ENCODE assay signal across 8 cellular contexts in genomic region chr20:38460040-38460623, GRCh38.
DNase-seq lines count a peak whose midpoint lies in the region; ATAC-seq, FAIRE-seq and TF ChIP-seq lines count a peak whose summit lies in the region.

No MANE protein-coding gene starts in this region.

- H3K27ac Mint-ChIP-seq in nephron = peak overlapping the region; percentile 26 to 59 (median 43)
- no peak overlapping the region for H3K27ac Mint-ChIP-seq in effector memory CD8-positive, alpha-beta T cell

- peak; percentile 57 for DNase-seq in H54 (ENCODE audit: insufficient read length, low spot score)
- peak; percentile 82 for DNase-seq in NCI-H2171 treated with DMSO at 0.1 percent for 48 hours (lab: John Stamatoyannopoulos, UW)
- peak; percentile 33 for DNase-seq in cerebellar cortex (ENCODE audit: low spot score)
- no peak for DNase-seq in activated CD4-positive, alpha-beta T cell treated with anti-CD3 and anti-CD28 coated beads for 1 hour
- no peak for DNase-seq in effector memory CD8-positive, alpha-beta T cell

- TF ChIP-seq POLR2A in H54 (IDR thresholded peaks at IDR 0.05; ENCODE audit: low read depth, low read length) = no peak

- no peak overlapping the region for H3K4me3 Mint-ChIP-seq in nephron
- no peak overlapping the region for H3K4me3 Mint-ChIP-seq in effector memory CD8-positive, alpha-beta T cell

- H3K9me3 Mint-ChIP-seq in nephron = no peaks in the 10 kb centered on the region
- no peaks in the 10 kb centered on the region for H3K9me3 Mint-ChIP-seq in effector memory CD8-positive, alpha-beta T cell

- FAIRE-seq in H54 (lab: Jason Lieb, UNC) = peak; percentile 95

- H3K4me1 Mint-ChIP-seq in nephron = peaks cover 6% of the 10 kb centered on the region
- H3K4me1 Mint-ChIP-seq in effector memory CD8-positive, alpha-beta T cell (ENCODE audit: low read depth in 2 of 2) = no peaks in the 10 kb centered on the region

- no peak for TF ChIP-seq CTCF in nephron (IDR thresholded peaks at IDR 0.05; ENCODE audit: unreplicated experiment in 3 of 3)

- H3K36me3 Mint-ChIP-seq in nephron (ENCODE audit: low read depth) = no peaks in the 10 kb centered on the region
- H3K36me3 Mint-ChIP-seq in effector memory CD8-positive, alpha-beta T cell (ENCODE audit: insufficient read depth) = no peaks in the 10 kb centered on the region

- H3K27me3 Mint-ChIP-seq in nephron (ENCODE audit: low read depth) = no peaks in the 10 kb centered on the region
- H3K27me3 Mint-ChIP-seq in effector memory CD8-positive, alpha-beta T cell = peaks cover 0 to 9% of the 10 kb centered on the region in 2 donors

- ATAC-seq in GM19035 (IDR thresholded peaks at IDR 0.05; ENCODE audit: unreplicated experiment) (no peak), HG03196 (IDR thresholded peaks at IDR 0.05; ENCODE audit: unreplicated experiment) (no peak)
- ATAC-seq in effector memory CD8-positive, alpha-beta T cell (replicated peaks) = no peak

Comparison
In these comparisons a context has a peak if more than half of its experiments do, and no peak if none do; other contexts are left out.
1. DNase-seq: peak in H54 (single experiment), NCI-H2171 treated with DMSO at 0.1 percent for 48 hours (single experiment) and cerebellar cortex (single experiment); none in activated CD4-positive, alpha-beta T cell treated with anti-CD3 and anti-CD28 coated beads for 1 hour (single experiment) and effector memory CD8-positive, alpha-beta T cell (0 of 3).
2. H3K27ac Mint-ChIP-seq: peak in nephron (3 of 3); none in effector memory CD8-positive, alpha-beta T cell (0 of 2).